ENCODE assay signal across 1 cellular context in the genomic region with DNA sequence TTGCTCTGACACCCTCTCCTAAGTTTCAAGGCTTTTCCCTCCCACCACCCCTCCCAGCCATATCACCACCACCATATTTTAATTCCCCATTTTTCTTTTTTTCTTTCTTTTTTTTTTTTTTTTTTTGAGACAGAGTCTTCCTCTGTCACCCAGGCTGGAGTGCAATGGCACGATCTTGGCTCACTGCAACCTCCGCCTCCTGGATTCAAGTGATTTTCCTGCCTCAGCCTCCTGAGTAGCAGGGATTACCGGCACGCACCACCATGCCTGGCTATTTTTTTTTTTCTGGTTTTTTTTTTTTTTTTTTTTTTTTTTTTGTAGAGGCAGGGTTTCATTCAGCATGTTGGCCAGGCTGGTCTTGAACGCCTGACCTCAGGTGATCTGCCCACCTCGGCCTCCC. TPM values are rescaled to one million over a fixed set of nuclear protein-coding genes. Genes with fewer than 3 reads are reported as not detected.
"Had no signal": no experiment of that assay in that cellular context is flagged by ENCODE, and none has a peak within 500 bp of the region (broad histone marks: within the 10 kb centered on the region; RNA-seq: fewer than 3 reads in every experiment).

No MANE protein-coding gene starts in this region.

RNA-seq across cellular contexts. Expression of a gene that starts 44.1 kb away (rescaled TPM):
- total RNA-seq: naive thymus-derived CD8-positive, alpha-beta T cell had no signal
- polyA plus RNA-seq: naive thymus-derived CD8-positive, alpha-beta T cell had no signal
